Comparison of ENCODE assay signal across 9 cellular contexts in genomic region chr12:12645485-12645884, GRCh38. TPM values are rescaled to one million over a fixed set of nuclear protein-coding genes. Genes with fewer than 3 reads are reported as not detected.
DNase-seq lines count a peak whose midpoint lies in the region; ATAC-seq, FAIRE-seq and TF ChIP-seq lines count a peak whose summit lies in the region.
"Had no signal": no experiment of that assay in that cellular context is flagged by ENCODE, and none has a peak within 500 bp of the region (broad histone marks: within the 10 kb centered on the region; RNA-seq: fewer than 3 reads in every experiment).

No MANE protein-coding gene starts in this region.

- peaks cover 4 to 39% of the 10 kb centered on the region in 2 donors for H3K36me3 ChIP-seq in psoas muscle (ENCODE audit: insufficient read depth in 1 of 2, low read depth in 1 of 2)

- no peak overlapping the region for H3K27ac ChIP-seq in psoas muscle

- no peaks in the 10 kb centered on the region for H3K27me3 Mint-ChIP-seq in T-helper 1 cell treated with Interleukin-12 subunit alpha and Interleukin-12 subunit beta and Interleukin-4 antibody, amounts not matched to agents 30 μg/mL and 1 μg/mL, for 36 hours (ENCODE audit: low read depth)

- H3K27ac Mint-ChIP-seq in T-helper 1 cell treated with Interleukin-12 subunit alpha and Interleukin-12 subunit beta and Interleukin-4 antibody, amounts not matched to agents 30 μg/mL and 1 μg/mL, for 36 hours = peak overlapping the region; percentile 64

- H3K9me3 Mint-ChIP-seq in T-helper 1 cell treated with Interleukin-12 subunit alpha and Interleukin-12 subunit beta and Interleukin-4 antibody, amounts not matched to agents 30 μg/mL and 1 μg/mL, for 36 hours = peaks cover 43% of the 10 kb centered on the region

- peak; percentile 47 for ATAC-seq in HG02884 (IDR thresholded peaks at IDR 0.05; ENCODE audit: unreplicated experiment)
- ATAC-seq in psoas muscle = peak in 2 of 4 donors; percentile 50 to 78

- peak; percentile 43 for DNase-seq in activated naive CD4-positive, alpha-beta T cell treated with Interleukin-2 at 50 U/mL for 16 hours
- no peak for DNase-seq in activated naive CD4-positive, alpha-beta T cell (lab: John Stamatoyannopoulos, UW)
- DNase-seq in effector CD4-positive, alpha-beta T cell = peak; percentile 32
- DNase-seq in psoas muscle (no peak), D721Med (ENCODE audit: insufficient read length, low spot score) (no peak), NCI-H446 treated with DMSO at 0.1 percent for 48 hours (lab: John Stamatoyannopoulos, UW) (no peak)

- peaks cover 6% of the 10 kb centered on the region for H3K4me1 Mint-ChIP-seq in T-helper 1 cell treated with Interleukin-12 subunit alpha and Interleukin-12 subunit beta and Interleukin-4 antibody, amounts not matched to agents 30 μg/mL and 1 μg/mL, for 36 hours (ENCODE audit: low read depth)

- peaks cover 53% of the 10 kb centered on the region for H3K36me3 Mint-ChIP-seq in T-helper 1 cell treated with Interleukin-12 subunit alpha and Interleukin-12 subunit beta and Interleukin-4 antibody, amounts not matched to agents 30 μg/mL and 1 μg/mL, for 36 hours (ENCODE audit: low read depth)

- no peak overlapping the region for H3K4me3 Mint-ChIP-seq in T-helper 1 cell treated with Interleukin-12 subunit alpha and Interleukin-12 subunit beta and Interleukin-4 antibody, amounts not matched to agents 30 μg/mL and 1 μg/mL, for 36 hours

- H3K27me3 ChIP-seq in psoas muscle (ENCODE audit: insufficient read depth in 3 of 3, low read length in 2 of 3) = no peaks in the 10 kb centered on the region

- H3K9me3 ChIP-seq in psoas muscle = peaks cover 23% of the 10 kb centered on the region

- FAIRE-seq in D721Med (lab: Jason Lieb, UNC) = no peak
- FAIRE-seq: endometrium had no signal

- no peaks in the 10 kb centered on the region for H3K4me1 ChIP-seq in psoas muscle

- no peak overlapping the region for H3K4me3 ChIP-seq in psoas muscle

- intact Hi-C loops in psoas muscle (cut with DNase I) = loop anchor here in 1 of 2 donors (5.0 kb wide), 1 partner anchor 57 kb away; no protein-coding TSS in a partner anchor

- 64 to 71% (median 70%) methylated on average over 3 of the region's 3 CpGs for WGBS in psoas muscle, 3 donors

- TF ChIP-seq CTCF in psoas muscle (IDR thresholded peaks at IDR 0.05) (peak; percentile 40), D721Med (IDR thresholded peaks at IDR 0.05; ENCODE audit: insufficient read depth, missing control alignments) (no peak)

RNA-seq across cellular contexts. Expression of gene CREBL2, which starts 33.8 kb away (rescaled TPM):
- 1 to 10 TPM; 6.1 to 9.2 (median 7.3) TPM for total RNA-seq in psoas muscle
- 10 to 100 TPM in 1 of 3 donors, 1 to 10 TPM in 2; 4.0 to 16.4 (median 5.3) TPM for polyA plus RNA-seq in psoas muscle

RNA-seq across cellular contexts. Expression of gene GPR19, which starts 50.5 kb away (rescaled TPM):
- total RNA-seq in psoas muscle = not detected
- under 1 TPM in 1 of 3 donors, not detected in 2; 0.38 TPM for polyA plus RNA-seq in psoas muscle

Comparison
In these comparisons a context has a peak if more than half of its experiments do, and no peak if none do; other contexts are left out.
1. DNase-seq: peak in activated naive CD4-positive, alpha-beta T cell treated with Interleukin-2 at 50 U/mL for 16 hours (single experiment) and effector CD4-positive, alpha-beta T cell (single experiment); none in activated naive CD4-positive, alpha-beta T cell (0 of 4), psoas muscle (0 of 2), D721Med (single experiment) and NCI-H446 treated with DMSO at 0.1 percent for 48 hours (single experiment).